In the genomic region with DNA sequence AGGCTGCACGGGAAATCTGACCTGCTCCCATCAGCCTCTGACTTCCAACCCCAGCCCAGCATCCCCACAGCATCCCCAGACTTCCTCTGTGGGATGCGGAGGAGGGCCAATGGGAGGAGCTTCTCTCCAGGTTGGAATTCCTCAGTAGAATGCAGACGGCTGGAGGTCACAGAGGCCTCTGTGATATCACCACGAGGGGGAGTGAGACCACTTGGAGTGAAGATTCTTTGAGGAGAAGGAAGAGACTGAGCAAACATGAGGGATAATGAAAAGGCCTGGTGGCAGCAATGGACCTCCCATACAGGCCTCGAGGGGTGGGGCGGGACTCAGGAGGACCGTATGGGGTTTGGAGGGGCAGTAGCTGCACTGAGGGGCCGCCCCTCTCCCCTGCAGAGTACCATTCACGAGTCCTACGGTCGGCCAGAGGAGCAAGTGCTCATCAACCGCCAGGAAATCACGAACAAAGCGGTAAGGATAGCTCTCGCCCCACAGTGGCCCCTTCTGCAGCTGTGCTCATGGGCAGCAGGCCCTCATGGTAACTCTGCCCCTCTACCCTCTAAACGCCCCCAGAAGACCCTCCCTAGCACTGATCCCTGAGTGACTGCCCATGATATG, we compare ENCODE assay signal across 9 cellular contexts. TPM values are rescaled to one million over a fixed set of nuclear protein-coding genes. Genes with fewer than 3 reads are reported as not detected.
DNase-seq lines count a peak whose midpoint lies in the region; ATAC-seq, FAIRE-seq and TF ChIP-seq lines count a peak whose summit lies in the region.
"Had no signal": no experiment of that assay in that cellular context is flagged by ENCODE, and none has a peak within 500 bp of the region (broad histone marks: within the 10 kb centered on the region; RNA-seq: fewer than 3 reads in every experiment).

A gene (plus strand): TSS at position 230 of the 615 bp plus-strand sequence. CDS start 26 bp downstream, at position 256.

- H3K27ac ChIP-seq in keratinocyte (ENCODE audit: control insufficient read depth, insufficient read depth, low read length): no peak within 1 kb of the TSS

- H3K9ac ChIP-seq in keratinocyte (ENCODE audit: control insufficient read depth, extremely low read depth, insufficient read depth, low read length): no peak within 1 kb of the TSS

- in situ Hi-C loops in HAP-1 (cut with MboI; ENCODE audit: low sequenced_read_pairs): no loop called here

- H3K4me3 ChIP-seq in BE2C (ENCODE audit: low read depth, low read length) (no peak within 1 kb of the TSS), HAP-1 (no peak within 1 kb of the TSS), keratinocyte (ENCODE audit: control insufficient read depth in 2 of 3, extremely low read depth in 1 of 3, insufficient read depth in 2 of 3, low read depth in 1 of 3, low read length in 3 of 3) (no peak within 1 kb of the TSS)

- H4K20me1 ChIP-seq in keratinocyte (ENCODE audit: control insufficient read depth, extremely low read depth, insufficient read depth, low read length): no peaks in the 10 kb centered on the region

- FAIRE-seq in keratinocyte (lab: Jason Lieb, UNC): no peak

- H3K4me1 ChIP-seq in BE2C (no peaks in the 10 kb centered on the region), HAP-1 (no peaks in the 10 kb centered on the region), keratinocyte (ENCODE audit: control insufficient read depth, extremely low read depth, insufficient read depth, low read length) (no peaks in the 10 kb centered on the region)

- peaks cover 6% of the 10 kb centered on the region for H3K4me1 Mint-ChIP-seq in activated CD8-positive, alpha-beta T cell treated with anti-CD3 and anti-CD28 coated beads, Interleukin-2, amount 10 ng/mL, durations not matched to agents 7 days and 5 days (ENCODE audit: low read depth)

- POLR2A ChIA-PET in activated CD8-positive, alpha-beta T cell treated with anti-CD3 and anti-CD28 coated beads, Interleukin-2, amount 10 ng/mL, durations not matched to agents 7 days and 5 days (lab: Charles Lee): interaction anchor here (0.5 kb wide), 1 partner anchor 44 kb away, joined by 3 read pairs; a partner anchor contains a TSS

- H3K36me3 ChIP-seq in BE2C (no peaks in the 10 kb centered on the region), HAP-1 (replicated peaks) (no peaks in the 10 kb centered on the region), keratinocyte (ENCODE audit: control insufficient read depth in 2 of 2, extremely low read depth in 1 of 2, insufficient read depth in 2 of 2, low read length in 2 of 2) (peaks cover 18 to 23% of the 10 kb centered on the region in 2 experiments)

- CTCF ChIA-PET in activated CD8-positive, alpha-beta T cell treated with anti-CD3 and anti-CD28 coated beads, Interleukin-2, amount 10 ng/mL, durations not matched to agents 7 days and 5 days (lab: Charles Lee): interaction anchor here (1.4 to 2.4 kb wide), 2 partner anchors 21 to 43 kb away, joined by 9 to 13 read pairs; a partner anchor contains a TSS

- peaks cover 2% of the 10 kb centered on the region for H3K27me3 Mint-ChIP-seq in activated CD8-positive, alpha-beta T cell treated with anti-CD3 and anti-CD28 coated beads, Interleukin-2, amount 10 ng/mL, durations not matched to agents 7 days and 5 days (ENCODE audit: low read depth)
- H3K27me3 Mint-ChIP-seq: central memory CD8-positive, alpha-beta T cell had no signal

- peak within 1 kb of the TSS; percentile 70 for H3K27ac Mint-ChIP-seq in activated CD8-positive, alpha-beta T cell treated with anti-CD3 and anti-CD28 coated beads, Interleukin-2, amount 10 ng/mL, durations not matched to agents 7 days and 5 days

- dilution Hi-C loops in keratinocyte (cut with MboI; ENCODE audit: extremely low pct_ligation_motif_present, low sequenced_read_pairs): no loop called here

- H3K36me3 Mint-ChIP-seq in activated CD8-positive, alpha-beta T cell treated with anti-CD3 and anti-CD28 coated beads, Interleukin-2, amount 10 ng/mL, durations not matched to agents 7 days and 5 days (ENCODE audit: low read depth): no peaks in the 10 kb centered on the region

- no peaks in the 10 kb centered on the region for H3K27me3 ChIP-seq in BE2C
- no peaks in the 10 kb centered on the region for H3K27me3 ChIP-seq in HAP-1 (ENCODE audit: low read depth)
- H3K27me3 ChIP-seq in keratinocyte (ENCODE audit: control insufficient read depth, extremely low read depth, insufficient read depth, low read length): no peaks in the 10 kb centered on the region

- DNase-seq in BE2C (peak; percentile 28), HAP-1 (ENCODE audit: low spot score in 2 of 2) (peak; percentile 34 to 66), keratinocyte (ENCODE audit: low read depth, low spot score) (no peak), HK-2 (ENCODE audit: unreplicated experiment) (no peak)
- no peak for DNase-seq in activated CD8-positive, alpha-beta T cell treated with anti-CD3 and anti-CD28 coated beads, Interleukin-2, amount 10 ng/mL, durations not matched to agents 7 days and 5 days
- no peak for DNase-seq in activated CD4-positive, CD25-positive, alpha-beta regulatory T cell (lab: John Stamatoyannopoulos, UW)
- no peak for DNase-seq in stimulated activated CD8-positive, alpha-beta memory T cell treated with anti-CD3 and anti-CD28 coated beads, Interleukin-4, amount 100 ng/mL, for 48 hours

- no peak within 1 kb of the TSS for H3K4me3 Mint-ChIP-seq in activated CD8-positive, alpha-beta T cell treated with anti-CD3 and anti-CD28 coated beads, Interleukin-2, amount 10 ng/mL, durations not matched to agents 7 days and 5 days

- no peak within 1 kb of the TSS for H2AFZ ChIP-seq in keratinocyte (ENCODE audit: control insufficient read depth, low read length)

- no peaks in the 10 kb centered on the region for H3K9me3 Mint-ChIP-seq in activated CD8-positive, alpha-beta T cell treated with anti-CD3 and anti-CD28 coated beads, Interleukin-2, amount 10 ng/mL, durations not matched to agents 7 days and 5 days (ENCODE audit: insufficient read depth)
- H3K9me3 Mint-ChIP-seq: central memory CD8-positive, alpha-beta T cell had no signal

- TF ChIP-seq CTCF in BE2C (IDR thresholded peaks at IDR 0.05; ENCODE audit: low read depth, low read length) (peak; percentile 44), keratinocyte (optimal IDR thresholded peaks at IDR 0.05 in 1 of 3, IDR thresholded peaks at IDR 0.05 in 1 of 3, conservative IDR thresholded peaks at IDR 0.05 in 1 of 3; ENCODE audit: extremely low read depth in 1 of 3, insufficient read depth in 2 of 3, low read length in 3 of 3) (peak in 2 of 3 experiments; percentile 11 to 22)

- H3K9me3 ChIP-seq in BE2C (no peaks in the 10 kb centered on the region), HAP-1 (no peaks in the 10 kb centered on the region), keratinocyte (ENCODE audit: control insufficient read depth, low read depth, low read length) (no peaks in the 10 kb centered on the region)

- ATAC-seq in activated CD8-positive, alpha-beta T cell treated with anti-CD3 and anti-CD28 coated beads, Interleukin-2, amount 10 ng/mL, durations not matched to agents 7 days and 5 days: no peak
- no peak for ATAC-seq in HG02884 (IDR thresholded peaks at IDR 0.05; ENCODE audit: unreplicated experiment)

- H3K9me1 ChIP-seq in keratinocyte (ENCODE audit: control insufficient read depth, extremely low read depth, insufficient read depth, low read length): no peaks in the 10 kb centered on the region

- H3K79me2 ChIP-seq in keratinocyte (ENCODE audit: control insufficient read depth, insufficient read depth, low read length): no peaks in the 10 kb centered on the region

- no peak within 1 kb of the TSS for H3K4me2 ChIP-seq in keratinocyte (ENCODE audit: control insufficient read depth, extremely low read depth, insufficient read depth, low read depth, low read length)

RNA-seq across cellular contexts. Expression of the gene that starts here (rescaled TPM):
- not detected for polyA plus RNA-seq in BE2C (2012; ENCODE audit: insufficient read depth, insufficient read length, low read depth)
- total RNA-seq in activated CD8-positive, alpha-beta T cell treated with anti-CD3 and anti-CD28 coated beads, Interleukin-2, amount 10 ng/mL, durations not matched to agents 7 days and 5 days: not detected
- 0.04 to 0.06 TPM in 2 of 3 replicates, not detected in the other for polyA plus RNA-seq in keratinocyte
- 0.27 TPM for polyA plus RNA-seq in keratinocyte (2011; ENCODE audit: low read depth)
- not detected in 2 replicates for polyA plus RNA-seq in keratinocyte (2011; cell fraction: cytosol; rRNA removed)
- polyA plus RNA-seq in keratinocyte (2011; cell fraction: nucleus; rRNA removed): 0.11 TPM in 1 of 2 replicates, not detected in the other
- polyA plus RNA-seq in keratinocyte (2012; ENCODE audit: low replicate concordance): 0.10 TPM in 1 of 2 replicates, not detected in the other
- not detected in 3 replicates for polyA minus RNA-seq in keratinocyte
- not detected for polyA minus RNA-seq in keratinocyte (2011; cell fraction: cytosol; rRNA and poly(A)+ RNA removed)
- not detected in 2 replicates for polyA minus RNA-seq in keratinocyte (2011; cell fraction: nucleus; rRNA and poly(A)+ RNA removed)

Comparison
In these comparisons a context has a peak if more than half of its experiments do, and no peak if none do; other contexts are left out.
1. DNase-seq: peak in BE2C (single experiment) and HAP-1 (2 of 2); none in activated CD8-positive, alpha-beta T cell treated with anti-CD3 and anti-CD28 coated beads, Interleukin-2, amount 10 ng/mL, durations not matched to agents 7 days and 5 days (single experiment), keratinocyte (single experiment), activated CD4-positive, CD25-positive, alpha-beta regulatory T cell (0 of 4), stimulated activated CD8-positive, alpha-beta memory T cell treated with anti-CD3 and anti-CD28 coated beads, Interleukin-4, amount 100 ng/mL, for 48 hours (single experiment) and HK-2 (single experiment).